17 cellular contexts compared by ENCODE assay signal in genomic region chr6:150294713-150295112, GRCh38.
DNase-seq lines count a peak whose midpoint lies in the region; ATAC-seq and TF ChIP-seq lines count a peak whose summit lies in the region.
"Had no signal": no experiment of that assay in that cellular context is flagged by ENCODE, and none has a peak within 500 bp of the region (broad histone marks: within the 10 kb centered on the region; RNA-seq: fewer than 3 reads in every experiment).

No MANE protein-coding gene starts in this region.

- peaks cover 20% of the 10 kb centered on the region for H3K27me3 Mint-ChIP-seq in stimulated activated naive CD8-positive, alpha-beta T cell treated with anti-CD3 and anti-CD28 coated beads, Interleukin-15, amount 100 ng/mL, for 72 hours

- no peaks in the 10 kb centered on the region for H3K4me1 Mint-ChIP-seq in stimulated activated naive CD8-positive, alpha-beta T cell treated with anti-CD3 and anti-CD28 coated beads, Interleukin-15, amount 100 ng/mL, for 72 hours
- H3K4me1 Mint-ChIP-seq: CD4-positive, alpha-beta memory T cell; GM23338; H9 had no signal

- POLR2A ChIA-PET in RWPE1 (lab: Yijun Ruan, JAX; ENCODE audit: low non-redundant PET) = no interaction called here

- H3K4me3 Mint-ChIP-seq in stimulated activated naive CD8-positive, alpha-beta T cell treated with anti-CD3 and anti-CD28 coated beads, Interleukin-15, amount 100 ng/mL, for 72 hours = no peak overlapping the region
- H3K4me3 Mint-ChIP-seq: CD4-positive, alpha-beta memory T cell; GM23338; H9 had no signal

- DNase-seq in RWPE1 (ENCODE audit: low spot score) (no peak), cerebellar cortex (ENCODE audit: low spot score) (peak; percentile 24), foreskin keratinocyte (peak in 1 of 2 donors; percentile 15), DMS79 (lab: John Stamatoyannopoulos, UW) (no peak)
- no peak for DNase-seq in stimulated activated naive CD8-positive, alpha-beta T cell treated with anti-CD3 and anti-CD28 coated beads, Interleukin-15, amount 100 ng/mL, for 72 hours
- DNase-seq in activated CD8-positive, alpha-beta memory T cell treated with anti-CD3 and anti-CD28 coated beads for 24 hours = no peak
- DNase-seq: C1 segment of cervical spinal cord; Calu3; CD4-positive, alpha-beta memory T cell; COR-L47; DMS53; DND-41; GDM1; H9 had no signal

- CTCF ChIA-PET in RWPE1 (lab: Yijun Ruan, JAX) = no interaction called here

- H3K27me3 ChIP-seq in foreskin keratinocyte = no peaks in the 10 kb centered on the region

- no peak for TF ChIP-seq CTCF in RWPE1 (conservative IDR thresholded peaks at IDR 0.05; ENCODE audit: low read depth)
- no peak for TF ChIP-seq CTCF in foreskin keratinocyte (conservative IDR thresholded peaks at IDR 0.05)

- no peak overlapping the region for H3K27ac Mint-ChIP-seq in stimulated activated naive CD8-positive, alpha-beta T cell treated with anti-CD3 and anti-CD28 coated beads, Interleukin-15, amount 100 ng/mL, for 72 hours
- H3K27ac Mint-ChIP-seq: CD4-positive, alpha-beta memory T cell; GM23338; H9 had no signal

- no peak for ATAC-seq in foreskin keratinocyte
- no peak for ATAC-seq in stimulated activated naive CD8-positive, alpha-beta T cell treated with anti-CD3 and anti-CD28 coated beads, Interleukin-15, amount 100 ng/mL, for 72 hours
- ATAC-seq: GM12878, GM23338, HCT116 had no signal

- H3K27ac ChIP-seq in RWPE1 (peak overlapping the region; percentile 75; the same call in 1 of the 2 replicates), foreskin keratinocyte (peak overlapping the region; percentile 91)

- H3K4me1 ChIP-seq in foreskin keratinocyte = peaks cover 47% of the 10 kb centered on the region

- peaks cover 9 to 18% of the 10 kb centered on the region in 2 donors for H3K9me3 Mint-ChIP-seq in stimulated activated naive CD8-positive, alpha-beta T cell treated with anti-CD3 and anti-CD28 coated beads, Interleukin-15, amount 100 ng/mL, for 72 hours
